Comparison of ENCODE assay signal across 1 cellular context in the genomic region with DNA sequence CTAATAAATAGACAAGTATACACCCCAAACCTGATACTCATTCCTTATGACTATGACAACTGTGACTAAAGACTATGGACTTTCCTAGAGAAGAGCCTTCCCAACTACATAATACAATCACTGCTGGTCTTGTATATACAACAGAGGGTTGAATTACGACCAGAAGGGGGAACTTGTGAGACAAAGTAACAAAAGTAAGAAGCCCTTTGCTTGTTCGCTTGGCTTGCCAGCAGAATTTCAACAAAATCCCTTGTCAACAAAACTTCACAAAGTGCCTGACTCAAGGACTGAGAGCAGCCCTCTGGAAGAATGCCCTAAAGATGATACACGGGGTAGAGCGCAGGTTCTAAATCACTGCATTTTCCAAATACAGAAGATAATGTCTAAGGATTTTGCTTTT.
TF ChIP-seq lines count a peak whose summit lies in the region.

No MANE protein-coding gene starts in this region.

TF ChIP-seq in GM23338, 12 proteins besides CTCF, POLR2A, EP300 and RAD21 (continued from another document):
- TF ChIP-seq, protein P1, sequence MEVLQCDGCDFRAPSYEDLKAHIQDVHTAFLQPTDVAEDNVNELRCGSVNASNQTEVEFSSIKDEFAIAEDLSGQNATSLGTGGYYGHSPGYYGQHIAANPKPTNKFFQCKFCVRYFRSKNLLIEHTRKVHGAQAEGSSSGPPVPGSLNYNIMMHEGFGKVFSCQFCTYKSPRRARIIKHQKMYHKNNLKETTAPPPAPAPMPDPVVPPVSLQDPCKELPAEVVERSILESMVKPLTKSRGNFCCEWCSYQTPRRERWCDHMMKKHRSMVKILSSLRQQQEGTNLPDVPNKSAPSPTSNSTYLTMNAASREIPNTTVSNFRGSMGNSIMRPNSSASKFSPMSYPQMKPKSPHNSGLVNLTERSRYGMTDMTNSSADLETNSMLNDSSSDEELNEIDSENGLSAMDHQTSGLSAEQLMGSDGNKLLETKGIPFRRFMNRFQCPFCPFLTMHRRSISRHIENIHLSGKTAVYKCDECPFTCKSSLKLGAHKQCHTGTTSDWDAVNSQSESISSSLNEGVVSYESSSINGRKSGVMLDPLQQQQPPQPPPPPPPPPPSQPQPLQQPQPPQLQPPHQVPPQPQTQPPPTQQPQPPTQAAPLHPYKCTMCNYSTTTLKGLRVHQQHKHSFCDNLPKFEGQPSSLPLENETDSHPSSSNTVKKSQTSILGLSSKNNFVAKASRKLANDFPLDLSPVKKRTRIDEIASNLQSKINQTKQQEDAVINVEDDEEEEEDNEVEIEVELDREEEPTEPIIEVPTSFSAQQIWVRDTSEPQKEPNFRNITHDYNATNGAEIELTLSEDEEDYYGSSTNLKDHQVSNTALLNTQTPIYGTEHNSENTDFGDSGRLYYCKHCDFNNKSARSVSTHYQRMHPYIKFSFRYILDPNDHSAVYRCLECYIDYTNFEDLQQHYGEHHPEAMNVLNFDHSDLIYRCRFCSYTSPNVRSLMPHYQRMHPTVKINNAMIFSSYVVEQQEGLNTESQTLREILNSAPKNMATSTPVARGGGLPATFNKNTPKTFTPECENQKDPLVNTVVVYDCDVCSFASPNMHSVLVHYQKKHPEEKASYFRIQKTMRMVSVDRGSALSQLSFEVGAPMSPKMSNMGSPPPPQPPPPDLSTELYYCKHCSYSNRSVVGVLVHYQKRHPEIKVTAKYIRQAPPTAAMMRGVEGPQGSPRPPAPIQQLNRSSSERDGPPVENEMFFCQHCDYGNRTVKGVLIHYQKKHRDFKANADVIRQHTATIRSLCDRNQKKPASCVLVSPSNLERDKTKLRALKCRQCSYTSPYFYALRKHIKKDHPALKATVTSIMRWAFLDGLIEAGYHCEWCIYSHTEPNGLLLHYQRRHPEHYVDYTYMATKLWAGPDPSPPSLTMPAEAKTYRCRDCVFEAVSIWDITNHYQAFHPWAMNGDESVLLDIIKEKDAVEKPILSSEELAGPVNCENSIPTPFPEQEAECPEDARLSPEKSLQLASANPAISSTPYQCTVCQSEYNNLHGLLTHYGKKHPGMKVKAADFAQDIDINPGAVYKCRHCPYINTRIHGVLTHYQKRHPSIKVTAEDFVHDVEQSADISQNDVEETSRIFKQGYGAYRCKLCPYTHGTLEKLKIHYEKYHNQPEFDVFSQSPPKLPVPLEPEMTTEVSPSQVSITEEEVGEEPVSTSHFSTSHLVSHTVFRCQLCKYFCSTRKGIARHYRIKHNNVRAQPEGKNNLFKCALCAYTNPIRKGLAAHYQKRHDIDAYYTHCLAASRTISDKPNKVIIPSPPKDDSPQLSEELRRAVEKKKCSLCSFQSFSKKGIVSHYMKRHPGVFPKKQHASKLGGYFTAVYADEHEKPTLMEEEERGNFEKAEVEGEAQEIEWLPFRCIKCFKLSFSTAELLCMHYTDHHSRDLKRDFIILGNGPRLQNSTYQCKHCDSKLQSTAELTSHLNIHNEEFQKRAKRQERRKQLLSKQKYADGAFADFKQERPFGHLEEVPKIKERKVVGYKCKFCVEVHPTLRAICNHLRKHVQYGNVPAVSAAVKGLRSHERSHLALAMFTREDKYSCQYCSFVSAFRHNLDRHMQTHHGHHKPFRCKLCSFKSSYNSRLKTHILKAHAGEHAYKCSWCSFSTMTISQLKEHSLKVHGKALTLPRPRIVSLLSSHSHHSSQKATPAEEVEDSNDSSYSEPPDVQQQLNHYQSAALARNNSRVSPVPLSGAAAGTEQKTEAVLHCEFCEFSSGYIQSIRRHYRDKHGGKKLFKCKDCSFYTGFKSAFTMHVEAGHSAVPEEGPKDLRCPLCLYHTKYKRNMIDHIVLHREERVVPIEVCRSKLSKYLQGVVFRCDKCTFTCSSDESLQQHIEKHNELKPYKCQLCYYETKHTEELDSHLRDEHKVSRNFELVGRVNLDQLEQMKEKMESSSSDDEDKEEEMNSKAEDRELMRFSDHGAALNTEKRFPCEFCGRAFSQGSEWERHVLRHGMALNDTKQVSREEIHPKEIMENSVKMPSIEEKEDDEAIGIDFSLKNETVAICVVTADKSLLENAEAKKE (CRISPR knock-in tag; IDR thresholded peaks at IDR 0.05): no peak
TF ChIP-seq in GM23338: peak in this region for 0.
